In genomic region chr3:168889666-168890065, GRCh38 we compare ENCODE assay signal across 25 cellular contexts.
DNase-seq lines count a peak whose midpoint lies in the region; ATAC-seq, FAIRE-seq and TF ChIP-seq lines count a peak whose summit lies in the region.
"Had no signal": no experiment of that assay in that cellular context is flagged by ENCODE, and none has a peak within 500 bp of the region (broad histone marks: within the 10 kb centered on the region; RNA-seq: fewer than 3 reads in every experiment).

No MANE protein-coding gene starts in this region.

- H3K9ac ChIP-seq in astrocyte (ENCODE audit: low read length) (no peak overlapping the region), keratinocyte (ENCODE audit: control insufficient read depth, extremely low read depth, insufficient read depth, low read length) (no peak overlapping the region)

- H3K27ac ChIP-seq in astrocyte (ENCODE audit: low read depth, low read length) (no peak overlapping the region), keratinocyte (ENCODE audit: control insufficient read depth, insufficient read depth, low read length) (no peak overlapping the region)
- H3K27ac ChIP-seq: adrenal gland, heart left ventricle, right lobe of liver, tibial nerve had no signal

- H3K4me2 ChIP-seq in astrocyte (ENCODE audit: low read length) = no peak overlapping the region
- no peak overlapping the region for H3K4me2 ChIP-seq in keratinocyte (ENCODE audit: control insufficient read depth, extremely low read depth, insufficient read depth, low read depth, low read length)

- H3K27me3 Mint-ChIP-seq in astrocyte (ENCODE audit: low read depth, unreplicated experiment) = no peaks in the 10 kb centered on the region
- H3K27me3 Mint-ChIP-seq: activated T-cell treated with anti-CD3 and anti-CD28 coated beads, Interleukin-2, amount 50 U/mL, for 24 hours; CD8-positive, alpha-beta memory T cell; dendritic cell treated with granulocyte-macrophage colony-stimulating factor and Interleukin-4, amounts not matched to agents 40 ng/mL and 50 ng/mL, for 4 days; IgD-negative memory B cell; stimulated activated naive CD8-positive, alpha-beta T cell treated with anti-CD3 and anti-CD28 coated beads, Interleukin-15, amount 100 ng/mL, for 72 hours had no signal

- H3K27me3 ChIP-seq in astrocyte (ENCODE audit: insufficient read depth, low read length) (no peaks in the 10 kb centered on the region), keratinocyte (ENCODE audit: control insufficient read depth, extremely low read depth, insufficient read depth, low read length) (no peaks in the 10 kb centered on the region)
- H3K27me3 ChIP-seq: adrenal gland, heart left ventricle, right lobe of liver, tibial nerve had no signal

- H4K20me1 ChIP-seq in astrocyte (ENCODE audit: insufficient read depth, low read length) (no peaks in the 10 kb centered on the region), keratinocyte (ENCODE audit: control insufficient read depth, extremely low read depth, insufficient read depth, low read length) (no peaks in the 10 kb centered on the region)

- H3K9me3 ChIP-seq in astrocyte (ENCODE audit: insufficient read depth, low read depth, low read length) (no peaks in the 10 kb centered on the region), keratinocyte (ENCODE audit: control insufficient read depth, low read depth, low read length) (no peaks in the 10 kb centered on the region)
- H3K9me3 ChIP-seq: adrenal gland, right lobe of liver had no signal

- H3K4me1 ChIP-seq in astrocyte (ENCODE audit: insufficient read depth, low read length) (peaks cover 9% of the 10 kb centered on the region), keratinocyte (ENCODE audit: control insufficient read depth, extremely low read depth, insufficient read depth, low read length) (peaks cover 2% of the 10 kb centered on the region)
- H3K4me1 ChIP-seq: adrenal gland, right lobe of liver had no signal

- no peak overlapping the region for H3K27ac Mint-ChIP-seq in astrocyte (ENCODE audit: unreplicated experiment)
- H3K27ac Mint-ChIP-seq: activated CD8-positive, alpha-beta T cell treated with anti-CD3 and anti-CD28 coated beads, Interleukin-2, amount 10 ng/mL, durations not matched to agents 7 days and 5 days; activated T-cell treated with anti-CD3 and anti-CD28 coated beads, Interleukin-2, amount 50 U/mL, for 24 hours; CD8-positive, alpha-beta memory T cell; dendritic cell treated with granulocyte-macrophage colony-stimulating factor and Interleukin-4, amounts not matched to agents 40 ng/mL and 50 ng/mL, for 4 days; IgD-negative memory B cell; stimulated activated naive CD8-positive, alpha-beta T cell treated with anti-CD3 and anti-CD28 coated beads, Interleukin-15, amount 100 ng/mL, for 72 hours had no signal

- H3K4me3 ChIP-seq in astrocyte (ENCODE audit: insufficient read depth, low read depth, low read length) = no peak overlapping the region
- H3K4me3 ChIP-seq in keratinocyte (ENCODE audit: control insufficient read depth in 2 of 3, extremely low read depth in 1 of 3, insufficient read depth in 2 of 3, low read depth in 1 of 3, low read length in 3 of 3) = no peak overlapping the region
- H3K4me3 ChIP-seq: adrenal gland, heart left ventricle, right lobe of liver, tibial nerve had no signal

- H3K9me3 Mint-ChIP-seq in astrocyte (ENCODE audit: unreplicated experiment) = no peaks in the 10 kb centered on the region
- H3K9me3 Mint-ChIP-seq: neural crest cell; stimulated activated naive CD8-positive, alpha-beta T cell treated with anti-CD3 and anti-CD28 coated beads, Interleukin-15, amount 100 ng/mL, for 72 hours had no signal

- H3K4me3 Mint-ChIP-seq in astrocyte (ENCODE audit: unreplicated experiment) = no peak overlapping the region
- H3K4me3 Mint-ChIP-seq: activated CD8-positive, alpha-beta T cell treated with anti-CD3 and anti-CD28 coated beads, Interleukin-2, amount 10 ng/mL, durations not matched to agents 7 days and 5 days; activated T-cell treated with anti-CD3 and anti-CD28 coated beads, Interleukin-2, amount 50 U/mL, for 24 hours; CD8-positive, alpha-beta memory T cell; dendritic cell treated with granulocyte-macrophage colony-stimulating factor and Interleukin-4, amounts not matched to agents 40 ng/mL and 50 ng/mL, for 4 days; IgD-negative memory B cell; neural crest cell; stimulated activated naive CD8-positive, alpha-beta T cell treated with anti-CD3 and anti-CD28 coated beads, Interleukin-15, amount 100 ng/mL, for 72 hours had no signal

- ATAC-seq in GM18868 (IDR thresholded peaks at IDR 0.05; ENCODE audit: unreplicated experiment) = no peak
- ATAC-seq in HG02884 (IDR thresholded peaks at IDR 0.05; ENCODE audit: unreplicated experiment) = no peak
- ATAC-seq: activated CD8-positive, alpha-beta T cell treated with anti-CD3 and anti-CD28 coated beads, Interleukin-2, amount 10 ng/mL, durations not matched to agents 7 days and 5 days; heart left ventricle; stimulated activated naive CD8-positive, alpha-beta T cell treated with anti-CD3 and anti-CD28 coated beads, Interleukin-15, amount 100 ng/mL, for 72 hours had no signal

- H3K79me2 ChIP-seq in astrocyte (ENCODE audit: insufficient read depth, low read length) (no peaks in the 10 kb centered on the region), keratinocyte (ENCODE audit: control insufficient read depth, insufficient read depth, low read length) (no peaks in the 10 kb centered on the region)

- peaks cover 2% of the 10 kb centered on the region for H3K9me1 ChIP-seq in keratinocyte (ENCODE audit: control insufficient read depth, extremely low read depth, insufficient read depth, low read length)

- DNase-seq in HT-29 (ENCODE audit: low spot score) (peak; percentile 72), astrocyte (ENCODE audit: low read depth) (no peak), keratinocyte (ENCODE audit: low read depth, low spot score) (no peak), NCI-H1694 treated with DMSO at 0.1 percent for 48 hours (lab: John Stamatoyannopoulos, UW) (no peak)
- no peak for DNase-seq in activated CD4-positive, alpha-beta T cell treated with anti-CD3 and anti-CD28 coated beads, Interleukin-2, amount 50 U/mL, for 4 hours
- DNase-seq: activated CD4-positive, CD25-positive, alpha-beta regulatory T cell; activated CD8-positive, alpha-beta T cell treated with anti-CD3 and anti-CD28 coated beads, Interleukin-2, amount 10 ng/mL, durations not matched to agents 7 days and 5 days; activated T-cell treated with anti-CD3 and anti-CD28 coated beads, Interleukin-2, amount 50 U/mL, for 24 hours; adrenal gland; CD8-positive, alpha-beta memory T cell; DMS79 treated with DMSO at 0.1 percent for 48 hours; heart left ventricle; NCI-H146; posterior cingulate gyrus; right lobe of liver; stimulated activated naive CD8-positive, alpha-beta T cell treated with anti-CD3 and anti-CD28 coated beads, Interleukin-15, amount 100 ng/mL, for 72 hours; T-helper 9 cell had no signal

- FAIRE-seq in astrocyte (lab: Jason Lieb, UNC) (no peak), keratinocyte (lab: Jason Lieb, UNC) (peak; percentile 36)
- FAIRE-seq: GM12892 had no signal

- dilution Hi-C loops in keratinocyte (cut with MboI; ENCODE audit: extremely low pct_ligation_motif_present, low sequenced_read_pairs) = no loop called here

- no peaks in the 10 kb centered on the region for H3K36me3 Mint-ChIP-seq in astrocyte (ENCODE audit: low read depth, unreplicated experiment)
- H3K36me3 Mint-ChIP-seq: CD8-positive, alpha-beta memory T cell; IgD-negative memory B cell had no signal

- H2AFZ ChIP-seq in astrocyte (ENCODE audit: low read depth, low read length) (peak overlapping the region; percentile 44), keratinocyte (ENCODE audit: control insufficient read depth, low read length) (no peak overlapping the region)

- H3K36me3 ChIP-seq in astrocyte (ENCODE audit: insufficient read depth, low read length) (no peaks in the 10 kb centered on the region), keratinocyte (ENCODE audit: control insufficient read depth in 2 of 2, extremely low read depth in 1 of 2, insufficient read depth in 2 of 2, low read length in 2 of 2) (no peaks in the 10 kb centered on the region)
- H3K36me3 ChIP-seq: adrenal gland, heart left ventricle, right lobe of liver, tibial nerve had no signal

- peaks cover 5% of the 10 kb centered on the region for H3K4me1 Mint-ChIP-seq in astrocyte (ENCODE audit: low read depth, unreplicated experiment)
- H3K4me1 Mint-ChIP-seq: CD8-positive, alpha-beta memory T cell; IgD-negative memory B cell; neural crest cell; stimulated activated naive CD8-positive, alpha-beta T cell treated with anti-CD3 and anti-CD28 coated beads, Interleukin-15, amount 100 ng/mL, for 72 hours had no signal

- TF ChIP-seq CTCF in GM12873 (IDR thresholded peaks at IDR 0.05; ENCODE audit: insufficient read depth, low read depth, low read length, missing control alignments) (peak; percentile 13), astrocyte (IDR thresholded peaks at IDR 0.05; ENCODE audit: insufficient read depth, low read depth, low read length) (no peak), keratinocyte (optimal IDR thresholded peaks at IDR 0.05 in 1 of 3, IDR thresholded peaks at IDR 0.05 in 1 of 3, conservative IDR thresholded peaks at IDR 0.05 in 1 of 3; ENCODE audit: extremely low read depth in 1 of 3, insufficient read depth in 2 of 3, low read length in 3 of 3) (peak; percentile 14 to 57 (median 54))
